15 cellular contexts compared by ENCODE assay signal in genomic region chr1:90317628-90318027, GRCh38.
"Had no signal": no experiment of that assay in that cellular context is flagged by ENCODE, and none has a peak within 500 bp of the region (broad histone marks: within the 10 kb centered on the region; RNA-seq: fewer than 3 reads in every experiment).

No MANE protein-coding gene starts in this region.

- H3K4me3 ChIP-seq: heart left ventricle, mucosa of descending colon, sigmoid colon, skin epidermis, stomach, thoracic aorta, transverse colon had no signal

- H3K4me1 Mint-ChIP-seq: natural killer cell had no signal

- H3K36me3 Mint-ChIP-seq: natural killer cell had no signal

- H3K27ac ChIP-seq: heart left ventricle, sigmoid colon, skin epidermis, stomach, thoracic aorta, transverse colon had no signal

- H3K27me3 ChIP-seq: heart left ventricle, sigmoid colon, stomach, transverse colon had no signal

- H3K9me3 Mint-ChIP-seq: natural killer cell, neural crest cell had no signal

- H3K36me3 ChIP-seq: heart left ventricle, sigmoid colon, stomach, thoracic aorta, transverse colon had no signal

- H3K4me3 Mint-ChIP-seq: natural killer cell, neural crest cell had no signal

- DNase-seq: dermis blood vessel endothelial cell; heart left ventricle; hippocampal formation; kidney glomerular epithelial cell; mucosa of descending colon; natural killer cell; posterior cingulate gyrus; sigmoid colon; stimulated activated naive CD4-positive, alpha-beta T cell; stomach; substantia nigra; transverse colon had no signal

- H3K27ac Mint-ChIP-seq: natural killer cell had no signal

- H3K9me3 ChIP-seq: heart left ventricle, mucosa of descending colon, sigmoid colon, stomach, thoracic aorta, transverse colon had no signal

- H3K4me1 ChIP-seq: heart left ventricle, sigmoid colon, stomach, transverse colon had no signal
